8 cellular contexts compared by ENCODE assay signal in the genomic region with DNA sequence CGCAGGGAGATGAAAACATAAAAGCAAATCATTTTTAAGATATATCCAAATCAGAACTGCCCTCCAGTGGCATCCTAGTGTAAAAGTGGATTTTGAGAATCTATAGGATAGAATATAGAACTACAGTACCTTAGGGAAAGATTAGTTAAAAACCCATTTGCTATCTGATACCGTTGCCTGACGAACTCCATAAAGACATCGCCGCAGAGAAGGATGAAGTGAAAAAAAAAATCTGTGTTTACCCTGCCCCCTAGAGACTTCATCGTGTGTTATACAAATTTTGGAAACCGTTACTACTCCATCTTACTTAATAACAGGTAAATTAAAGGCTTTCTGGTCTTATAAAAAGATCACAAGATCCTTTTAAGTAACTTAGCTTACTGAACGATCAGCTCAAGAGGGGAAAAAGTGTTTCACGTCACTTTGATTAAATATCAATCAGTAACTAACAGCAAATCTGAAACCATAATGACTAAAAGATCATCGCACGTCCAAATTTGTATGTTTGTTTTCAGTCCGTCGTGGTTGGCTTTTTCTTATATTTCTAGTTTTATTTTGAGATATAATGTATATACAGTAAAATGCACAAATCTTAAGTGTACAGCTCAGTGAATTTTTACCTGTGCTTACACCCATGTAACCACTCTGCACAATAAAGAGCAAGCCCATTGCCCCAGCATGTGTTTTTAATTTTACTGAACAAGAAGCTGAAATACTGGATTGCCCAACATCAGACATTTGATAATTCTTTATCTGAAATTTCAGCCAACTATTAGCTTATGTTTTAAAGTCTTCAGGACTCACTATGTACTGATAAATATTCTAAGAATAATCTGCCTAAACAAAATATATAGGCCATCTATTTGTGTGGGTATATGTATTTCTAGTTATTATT. TPM values are rescaled to one million over a fixed set of nuclear protein-coding genes. Genes with fewer than 3 reads are reported as not detected.
A peak's percentile ranks its signal among the peaks of the same experiment; 100 is the strongest.
DNase-seq lines count a peak whose midpoint lies in the region; ATAC-seq and TF ChIP-seq lines count a peak whose summit lies in the region.

No MANE protein-coding gene starts in this region.

- dilution Hi-C loops in mammary epithelial cell (cut with HindIII; ENCODE audit: low sequenced_read_pairs) = loop anchor here (5.0 to 10.0 kb wide), 2 partner anchors 102 to 379 kb away; no protein-coding TSS in a partner anchor

- intact Hi-C loops in mammary epithelial cell (cut with micrococcal nuclease) = loop anchor here (2.0 to 10.0 kb wide), 3 partner anchors 67 to 309 kb away; a partner anchor contains a TSS

- peaks cover 12% of the 10 kb centered on the region for H3K4me1 ChIP-seq in mammary epithelial cell (ENCODE audit: insufficient read depth, low read length)

- ATAC-seq in GM18873 (IDR thresholded peaks at IDR 0.05; ENCODE audit: low FRiP score, unreplicated experiment) (no peak), GM21447 (IDR thresholded peaks at IDR 0.05; ENCODE audit: unreplicated experiment) (no peak)

- in situ Hi-C loops in mammary epithelial cell (cut with MboI; ENCODE audit: low sequenced_read_pairs in 2 of 2) = no loop called here

- DNase-seq in GM12864 (ENCODE audit: low read depth) (no peak), NCI-H2227 (lab: John Stamatoyannopoulos, UW; ENCODE audit: unreplicated experiment) (peak; percentile 41), mammary epithelial cell (no peak), mesothelial cell of epicardium (ENCODE audit: low spot score in 2 of 2, unreplicated experiment in 2 of 2) (no peak), putamen (ENCODE audit: low spot score) (no peak), NCI-H1436 (lab: John Stamatoyannopoulos, UW) (no peak)

- no peak overlapping the region for H3K4me3 Mint-ChIP-seq in mesothelial cell of epicardium

- WGBS in mammary epithelial cell (ENCODE audit: low coverage, missing lambda C conversion rate) = 16% methylated on average over 13 of the region's 13 CpGs

- peak overlapping the region; percentile 78 for H2AFZ ChIP-seq in mammary epithelial cell (ENCODE audit: low read depth, low read length)

- H3K4me2 ChIP-seq in mammary epithelial cell (ENCODE audit: insufficient read depth, low read depth, low read length) = peak overlapping the region; percentile 88

- peaks cover 16% of the 10 kb centered on the region for H3K36me3 ChIP-seq in mammary epithelial cell (ENCODE audit: insufficient read depth, low read length)

- TF ChIP-seq CTCF in GM12864 (IDR thresholded peaks at IDR 0.05; ENCODE audit: low read depth, low read length, missing control alignments) (peak; percentile 13), mammary epithelial cell (conservative IDR thresholded peaks at IDR 0.05 in 1 of 2, IDR thresholded peaks at IDR 0.05 in 1 of 2; ENCODE audit: extremely low read depth in 1 of 2, insufficient read depth in 1 of 2, low read depth in 1 of 2, low read length in 2 of 2) (peak in 1 of 2 donors; percentile 16), mesothelial cell of epicardium (IDR thresholded peaks at IDR 0.05; ENCODE audit: unreplicated experiment) (no peak)

- BruUV-seq in mammary epithelial cell (replicated peaks; lab: Mats Ljungman, UMichigan) = no TSS peak

- peak overlapping the region; percentile 34 for H3K27ac Mint-ChIP-seq in mesothelial cell of epicardium

- H3K9me3 Mint-ChIP-seq in mesothelial cell of epicardium = no peaks in the 10 kb centered on the region

- H3K9ac ChIP-seq in mammary epithelial cell (ENCODE audit: insufficient read depth, low read length) = peak overlapping the region; percentile 45

- H3K36me3 Mint-ChIP-seq in mesothelial cell of epicardium = peaks cover 15% of the 10 kb centered on the region

- peaks cover 24% of the 10 kb centered on the region for H3K4me1 Mint-ChIP-seq in mesothelial cell of epicardium

- no peaks in the 10 kb centered on the region for H3K27me3 Mint-ChIP-seq in mesothelial cell of epicardium (ENCODE audit: low read depth)

- H4K20me1 ChIP-seq in mammary epithelial cell (ENCODE audit: insufficient read depth, low read length) = no peaks in the 10 kb centered on the region

- no peaks in the 10 kb centered on the region for H3K27me3 ChIP-seq in mammary epithelial cell (ENCODE audit: insufficient read depth, low read length)

- peak overlapping the region; percentile 65 for H3K4me3 ChIP-seq in GM12864 (ENCODE audit: low read depth, low read length)
- peak overlapping the region; percentile 54 to 66 (median 65) for H3K4me3 ChIP-seq in mammary epithelial cell (replicated peaks in 1 of 3; ENCODE audit: insufficient read depth in 1 of 3, low read depth in 2 of 3, low read length in 3 of 3)

- CTCF ChIA-PET in mammary epithelial cell (lab: Charles Lee; ENCODE audit: low non-redundant PET) = interaction anchor here (0.5 to 0.8 kb wide), 3 partner anchors 10 to 135 kb away, joined by 3 to 5 read pairs (median 4); no protein-coding TSS in a partner anchor

- H3K9me3 ChIP-seq in mammary epithelial cell (replicated peaks; ENCODE audit: insufficient read depth, low read length) = no peaks in the 10 kb centered on the region

- peaks cover 37% of the 10 kb centered on the region for H3K79me2 ChIP-seq in mammary epithelial cell (ENCODE audit: insufficient read depth, low read length)

- no peak overlapping the region for H3K27ac ChIP-seq in mammary epithelial cell (ENCODE audit: insufficient read depth, low read depth, low read length)

RNA-seq across cellular contexts. Expression of a gene that starts 0.9 kb away (rescaled TPM):
- total RNA-seq in mammary epithelial cell (10 to 100 TPM; 23.5 to 69.5 TPM), mesothelial cell of epicardium (71.4 to 74.5 TPM (median 71.6 TPM) in 3 replicates)
- polyA plus RNA-seq in mammary epithelial cell = 127 TPM
- polyA minus RNA-seq in mammary epithelial cell = 152 TPM

RNA-seq across cellular contexts. Expression of a gene that starts 41.1 kb away (rescaled TPM):
- not detected for total RNA-seq in mammary epithelial cell
- polyA plus RNA-seq in mammary epithelial cell = not detected
- polyA minus RNA-seq in mammary epithelial cell = not detected
- not detected in 3 replicates for total RNA-seq in mesothelial cell of epicardium
